ENCODE assay signal across 1 cellular context in the genomic region with DNA sequence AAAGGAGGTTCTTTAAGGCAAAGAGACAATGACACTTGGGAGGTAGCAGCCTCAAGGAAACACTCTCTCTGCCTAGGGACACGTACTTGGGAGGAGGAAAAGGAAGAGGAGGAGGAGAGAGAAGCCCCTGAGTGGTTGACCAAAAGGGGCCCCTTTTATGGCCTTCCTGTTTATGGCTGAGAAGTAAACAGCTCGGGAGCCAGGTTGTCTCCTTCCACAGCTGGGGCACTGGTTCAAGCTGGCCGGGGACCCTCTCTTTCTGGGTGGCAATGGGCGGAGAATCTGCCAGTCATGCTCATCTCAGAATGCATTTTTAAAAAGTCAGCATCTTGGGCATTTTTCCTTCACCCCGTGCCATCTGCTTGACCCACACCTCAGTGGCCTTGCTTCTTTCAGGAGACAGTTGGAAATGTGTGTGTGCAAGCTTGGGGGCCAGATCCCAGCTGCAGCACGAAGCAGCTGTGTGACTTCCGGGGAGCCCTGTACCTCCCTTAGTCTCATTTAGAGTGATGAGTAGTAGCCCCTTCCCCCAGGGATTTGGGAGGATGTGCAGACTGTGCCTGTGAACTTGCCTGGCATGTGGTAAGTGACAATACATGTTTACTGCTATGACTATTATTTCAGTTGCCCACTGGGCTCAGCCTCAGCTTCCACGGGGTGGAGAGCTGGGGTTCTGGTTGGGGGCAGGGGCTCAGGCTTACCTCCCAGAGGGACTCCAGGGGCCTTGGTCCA.
TF ChIP-seq lines count a peak whose summit lies in the region.

No MANE protein-coding gene starts in this region.

TF ChIP-seq in WTC11, 78 proteins besides CTCF, POLR2A, EP300 and RAD21 (continued from another document):
- TF ChIP-seq ZNF532 (CRISPR knock-in tag; IDR thresholded peaks at IDR 0.05; ENCODE audit: borderline replicate concordance) (no peak), TEAD1 (CRISPR knock-in tag; IDR thresholded peaks at IDR 0.05) (no peak), IRF1 (CRISPR knock-in tag; IDR thresholded peaks at IDR 0.05) (no peak), MYBL2 (CRISPR knock-in tag; IDR thresholded peaks at IDR 0.05) (no peak), NR3C1 (CRISPR knock-in tag; conservative IDR thresholded peaks at IDR 0.05; ENCODE audit: low read depth) (no peak), MXD4 (CRISPR knock-in tag; IDR thresholded peaks at IDR 0.05; ENCODE audit: borderline replicate concordance) (no peak), ATF6 (CRISPR knock-in tag; IDR thresholded peaks at IDR 0.05) (no peak), ZNF671 (CRISPR knock-in tag; IDR thresholded peaks at IDR 0.05) (no peak), ATF3 (CRISPR knock-in tag; conservative IDR thresholded peaks at IDR 0.05) (no peak), NFATC4 (CRISPR knock-in tag; IDR thresholded peaks at IDR 0.05) (no peak), SMAD4 (CRISPR knock-in tag; IDR thresholded peaks at IDR 0.05) (no peak), IRF2 (CRISPR knock-in tag; IDR thresholded peaks at IDR 0.05; ENCODE audit: borderline replicate concordance, low read depth) (no peak), TCF7 (CRISPR knock-in tag; IDR thresholded peaks at IDR 0.05; ENCODE audit: low read depth) (no peak)
- TF ChIP-seq, protein P1, sequence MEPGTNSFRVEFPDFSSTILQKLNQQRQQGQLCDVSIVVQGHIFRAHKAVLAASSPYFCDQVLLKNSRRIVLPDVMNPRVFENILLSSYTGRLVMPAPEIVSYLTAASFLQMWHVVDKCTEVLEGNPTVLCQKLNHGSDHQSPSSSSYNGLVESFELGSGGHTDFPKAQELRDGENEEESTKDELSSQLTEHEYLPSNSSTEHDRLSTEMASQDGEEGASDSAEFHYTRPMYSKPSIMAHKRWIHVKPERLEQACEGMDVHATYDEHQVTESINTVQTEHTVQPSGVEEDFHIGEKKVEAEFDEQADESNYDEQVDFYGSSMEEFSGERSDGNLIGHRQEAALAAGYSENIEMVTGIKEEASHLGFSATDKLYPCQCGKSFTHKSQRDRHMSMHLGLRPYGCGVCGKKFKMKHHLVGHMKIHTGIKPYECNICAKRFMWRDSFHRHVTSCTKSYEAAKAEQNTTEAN (CRISPR knock-in tag; IDR thresholded peaks at IDR 0.05), result no peak
- TF ChIP-seq, protein P2, sequence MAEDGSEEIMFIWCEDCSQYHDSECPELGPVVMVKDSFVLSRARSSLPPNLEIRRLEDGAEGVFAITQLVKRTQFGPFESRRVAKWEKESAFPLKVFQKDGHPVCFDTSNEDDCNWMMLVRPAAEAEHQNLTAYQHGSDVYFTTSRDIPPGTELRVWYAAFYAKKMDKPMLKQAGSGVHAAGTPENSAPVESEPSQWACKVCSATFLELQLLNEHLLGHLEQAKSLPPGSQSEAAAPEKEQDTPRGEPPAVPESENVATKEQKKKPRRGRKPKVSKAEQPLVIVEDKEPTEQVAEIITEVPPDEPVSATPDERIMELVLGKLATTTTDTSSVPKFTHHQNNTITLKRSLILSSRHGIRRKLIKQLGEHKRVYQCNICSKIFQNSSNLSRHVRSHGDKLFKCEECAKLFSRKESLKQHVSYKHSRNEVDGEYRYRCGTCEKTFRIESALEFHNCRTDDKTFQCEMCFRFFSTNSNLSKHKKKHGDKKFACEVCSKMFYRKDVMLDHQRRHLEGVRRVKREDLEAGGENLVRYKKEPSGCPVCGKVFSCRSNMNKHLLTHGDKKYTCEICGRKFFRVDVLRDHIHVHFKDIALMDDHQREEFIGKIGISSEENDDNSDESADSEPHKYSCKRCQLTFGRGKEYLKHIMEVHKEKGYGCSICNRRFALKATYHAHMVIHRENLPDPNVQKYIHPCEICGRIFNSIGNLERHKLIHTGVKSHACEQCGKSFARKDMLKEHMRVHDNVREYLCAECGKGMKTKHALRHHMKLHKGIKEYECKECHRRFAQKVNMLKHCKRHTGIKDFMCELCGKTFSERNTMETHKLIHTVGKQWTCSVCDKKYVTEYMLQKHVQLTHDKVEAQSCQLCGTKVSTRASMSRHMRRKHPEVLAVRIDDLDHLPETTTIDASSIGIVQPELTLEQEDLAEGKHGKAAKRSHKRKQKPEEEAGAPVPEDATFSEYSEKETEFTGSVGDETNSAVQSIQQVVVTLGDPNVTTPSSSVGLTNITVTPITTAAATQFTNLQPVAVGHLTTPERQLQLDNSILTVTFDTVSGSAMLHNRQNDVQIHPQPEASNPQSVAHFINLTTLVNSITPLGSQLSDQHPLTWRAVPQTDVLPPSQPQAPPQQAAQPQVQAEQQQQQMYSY (CRISPR knock-in tag; IDR thresholded peaks at IDR 0.05), result no peak
- TF ChIP-seq, protein P3, sequence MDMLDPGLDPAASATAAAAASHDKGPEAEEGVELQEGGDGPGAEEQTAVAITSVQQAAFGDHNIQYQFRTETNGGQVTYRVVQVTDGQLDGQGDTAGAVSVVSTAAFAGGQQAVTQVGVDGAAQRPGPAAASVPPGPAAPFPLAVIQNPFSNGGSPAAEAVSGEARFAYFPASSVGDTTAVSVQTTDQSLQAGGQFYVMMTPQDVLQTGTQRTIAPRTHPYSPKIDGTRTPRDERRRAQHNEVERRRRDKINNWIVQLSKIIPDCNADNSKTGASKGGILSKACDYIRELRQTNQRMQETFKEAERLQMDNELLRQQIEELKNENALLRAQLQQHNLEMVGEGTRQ (CRISPR knock-in tag; IDR thresholded peaks at IDR 0.05), result no peak
